ENCODE assay signal across 9 cellular contexts in the genomic region with DNA sequence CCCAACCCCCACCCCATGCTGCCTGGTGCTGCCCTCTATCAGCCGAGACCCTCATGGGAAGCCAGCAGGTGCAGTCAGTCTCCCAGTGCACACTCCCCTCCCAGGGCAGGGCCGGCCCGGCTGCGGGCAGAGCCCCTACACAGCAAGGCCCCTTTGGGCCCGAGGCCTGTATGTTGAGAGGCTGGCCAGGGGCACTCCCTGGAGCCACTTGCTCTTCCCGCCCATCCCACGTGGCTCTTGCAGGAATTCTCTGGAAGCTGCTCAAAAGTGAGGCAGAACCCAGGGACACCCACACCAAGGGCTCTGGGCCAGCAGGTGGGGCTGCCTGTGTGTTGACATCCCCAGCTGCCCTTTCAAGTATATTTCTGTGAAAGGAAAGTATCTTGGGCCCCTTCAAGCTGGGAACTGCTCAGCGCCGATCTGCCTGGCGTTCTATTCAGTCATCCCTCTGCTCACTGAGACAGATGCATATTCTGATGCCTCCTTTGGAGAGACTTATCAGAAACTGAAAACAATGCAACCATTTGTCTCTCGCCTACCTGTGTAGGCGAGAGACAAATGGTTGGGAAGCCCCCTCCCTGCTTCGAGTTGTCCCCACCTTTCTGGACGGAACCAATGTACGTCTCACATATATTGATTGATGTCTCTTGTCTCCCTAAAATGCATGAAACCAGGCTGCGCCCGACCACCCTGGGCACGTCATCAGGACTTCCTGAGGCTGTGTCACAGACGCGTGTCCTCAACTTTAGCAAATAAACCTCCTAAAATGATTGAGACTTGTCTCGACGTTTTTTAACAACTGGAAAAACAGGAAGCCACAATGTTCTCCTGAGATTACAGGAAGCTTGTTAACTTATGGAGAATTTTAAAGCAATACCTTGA. TPM values are rescaled to one million over a fixed set of nuclear protein-coding genes. Genes with fewer than 3 reads are reported as not detected.
DNase-seq lines count a peak whose midpoint lies in the region; ATAC-seq, FAIRE-seq and TF ChIP-seq lines count a peak whose summit lies in the region.
"Had no signal": no experiment of that assay in that cellular context is flagged by ENCODE, and none has a peak within 500 bp of the region (broad histone marks: within the 10 kb centered on the region; RNA-seq: fewer than 3 reads in every experiment).

No MANE protein-coding gene starts in this region.

- H3K36me3 ChIP-seq in pancreas: no peaks in the 10 kb centered on the region

- 57 to 59% methylated on average over 22 of the region's 22 CpGs for WGBS in pancreas, 2 donors

- H3K27me3 ChIP-seq in pancreas: no peaks in the 10 kb centered on the region

- no peak overlapping the region for H3K27ac ChIP-seq in pancreas

- no peaks in the 10 kb centered on the region for H3K9me3 ChIP-seq in pancreas

- no peak overlapping the region for H3K4me3 ChIP-seq in pancreas

- no peak for TF ChIP-seq CTCF in pancreas (IDR thresholded peaks at IDR 0.05)

- ATAC-seq in pancreas (peak; percentile 30 to 76 (median 58)), GM18867 (IDR thresholded peaks at IDR 0.05; ENCODE audit: unreplicated experiment) (no peak), HG03439 (IDR thresholded peaks at IDR 0.05; ENCODE audit: unreplicated experiment) (no peak), GM19395 (IDR thresholded peaks at IDR 0.05; ENCODE audit: unreplicated experiment) (no peak)

- H3K4me1 ChIP-seq in pancreas: peaks cover 0 to 3% (median 0%) of the 10 kb centered on the region in 3 donors

- FAIRE-seq in pancreas (lab: Jason Lieb, UNC): no peak

- peak; percentile 21 for DNase-seq in EH (ENCODE audit: low read depth)
- DNase-seq in T-helper 2 cell: peak in 3 of 5 experiments; percentile 58 to 82 (median 68)
- peak; percentile 72 for DNase-seq in effector CD4-positive, alpha-beta T cell
- peak in 2 of 6 donors; percentile 51 to 55 for DNase-seq in pancreas
- DNase-seq in mesenteric fat pad (ENCODE audit: low spot score): no peak
- DNase-seq: NCI-H526 treated with DMSO at 0.1 percent for 48 hours had no signal

- intact Hi-C loops in pancreas (cut with DNase I): no loop called here

RNA-seq across cellular contexts. Expression of gene GPR132, which starts 6.0 kb away (rescaled TPM):
- total RNA-seq in pancreas: 1 to 10 TPM in 2 of 6 donors, under 1 TPM in 4; 0.14 to 2.3 (median 0.76) TPM
- under 1 TPM; 0.38 to 0.46 TPM for polyA plus RNA-seq in pancreas
- total RNA-seq in mesenteric fat pad: 4.5 TPM

RNA-seq across cellular contexts. Expression of gene CDCA4, which starts 38.4 kb away (rescaled TPM):
- total RNA-seq in pancreas (1 to 10 TPM; 1.2 to 3.5 (median 2.6) TPM), mesenteric fat pad (3.4 TPM)
- polyA plus RNA-seq in pancreas: 1 to 10 TPM; 3.1 to 3.3 TPM

Comparison
In these comparisons a context has a peak if more than half of its experiments do, and no peak if none do; other contexts are left out.
1. ATAC-seq: peak in pancreas (4 of 4); none in GM18867 (single experiment), HG03439 (single experiment) and GM19395 (single experiment).